In the genomic region with DNA sequence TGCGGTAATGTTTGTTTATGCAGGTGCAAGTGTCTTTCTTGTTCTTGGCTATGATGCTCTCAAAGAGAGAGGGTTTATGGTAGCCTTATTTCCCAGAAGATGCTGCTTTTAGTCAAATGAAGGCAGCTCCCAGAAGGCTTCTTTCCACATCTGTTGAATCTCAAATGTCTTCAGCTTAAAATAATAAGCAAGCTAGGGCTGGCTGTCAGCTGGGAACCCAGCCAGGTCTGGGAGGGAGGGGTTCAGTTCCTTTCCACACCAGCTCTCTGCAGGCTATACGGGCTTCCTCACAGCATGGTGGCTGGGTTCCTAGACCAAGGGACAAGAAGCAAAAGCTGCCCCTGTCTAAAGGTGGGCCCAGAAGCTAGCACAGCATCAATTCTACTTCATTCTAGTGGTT, we compare ENCODE assay signal across 19 cellular contexts. TPM values are rescaled to one million over a fixed set of nuclear protein-coding genes. Genes with fewer than 3 reads are reported as not detected.
DNase-seq lines count a peak whose midpoint lies in the region; ATAC-seq and TF ChIP-seq lines count a peak whose summit lies in the region.
"Had no signal": no experiment of that assay in that cellular context is flagged by ENCODE, and none has a peak within 500 bp of the region (broad histone marks: within the 10 kb centered on the region; RNA-seq: fewer than 3 reads in every experiment).

No MANE protein-coding gene starts in this region.

- WGBS in SK-N-SH (ENCODE audit: low lambda C conversion rate), result 33% methylated on average over 2 of the region's 2 CpGs
- 71% methylated on average over 2 of the region's 2 CpGs for WGBS in hepatocyte (ENCODE audit: low lambda C conversion rate, missing lambda C conversion rate)

- H3K4me3 ChIP-seq in cardiac muscle cell (no peak overlapping the region), SK-N-SH (ENCODE audit: low read depth in 2 of 2, low read length in 1 of 2) (no peak overlapping the region), hepatocyte (no peak overlapping the region)
- H3K4me3 ChIP-seq: GM12878, uterus had no signal

- no peaks in the 10 kb centered on the region for H3K27me3 Mint-ChIP-seq in stimulated activated naive CD8-positive, alpha-beta T cell treated with anti-CD3 and anti-CD28 coated beads, Interleukin-15, amount 100 ng/mL, for 72 hours
- H3K27me3 Mint-ChIP-seq: activated CD8-positive, alpha-beta T cell treated with anti-CD3 and anti-CD28 coated beads for 36 hours had no signal

- ATAC-seq in left cardiac atrium, result no peak
- no peak for ATAC-seq in stimulated activated naive CD8-positive, alpha-beta T cell treated with anti-CD3 and anti-CD28 coated beads, Interleukin-15, amount 100 ng/mL, for 72 hours
- ATAC-seq: activated CD8-positive, alpha-beta T cell treated with anti-CD3 and anti-CD28 coated beads for 36 hours; activated naive CD4-positive, alpha-beta T cell treated with anti-CD3 and anti-CD28 coated beads, Interleukin-2, amount 50 U/mL, for 72 hours; GM12878; right cardiac atrium had no signal

- CTCF ChIA-PET in SK-N-SH (lab: Yijun Ruan, JAX), result interaction anchor here (1.3 to 1.4 kb wide), 2 partner anchors 82 to 171 kb away, joined by 3 to 4 read pairs; no protein-coding TSS in a partner anchor

- H2AFZ ChIP-seq in SK-N-SH (ENCODE audit: low read depth) (no peak overlapping the region), hepatocyte (no peak overlapping the region)

- no peaks in the 10 kb centered on the region for H4K20me1 ChIP-seq in SK-N-SH (ENCODE audit: insufficient read depth)
- H4K20me1 ChIP-seq in hepatocyte (ENCODE audit: insufficient read depth, poor library complexity, severe bottlenecking), result no peaks in the 10 kb centered on the region

- peaks cover 23 to 40% of the 10 kb centered on the region in 2 donors for H3K9me3 Mint-ChIP-seq in stimulated activated naive CD8-positive, alpha-beta T cell treated with anti-CD3 and anti-CD28 coated beads, Interleukin-15, amount 100 ng/mL, for 72 hours

- peaks cover 6% of the 10 kb centered on the region for H3K4me1 ChIP-seq in cardiac muscle cell (ENCODE audit: low read depth)
- no peaks in the 10 kb centered on the region; a peak in 1 of 4 replicates for H3K4me1 ChIP-seq in SK-N-SH (ENCODE audit: control insufficient read depth in 1 of 2, insufficient read depth in 2 of 2, low read depth in 1 of 2, low read length in 1 of 2)
- H3K4me1 ChIP-seq in hepatocyte (ENCODE audit: insufficient read depth), result no peaks in the 10 kb centered on the region
- H3K4me1 ChIP-seq: uterus had no signal

- TF ChIP-seq CTCF in cardiac muscle cell (IDR thresholded peaks at IDR 0.05; ENCODE audit: low read depth, low read length) (no peak), SK-N-SH (IDR thresholded peaks at IDR 0.05) (no peak), hepatocyte (IDR thresholded peaks at IDR 0.05; ENCODE audit: poor library complexity) (no peak)

- H3K9me3 ChIP-seq in cardiac muscle cell (ENCODE audit: low read depth) (no peaks in the 10 kb centered on the region), SK-N-SH (no peaks in the 10 kb centered on the region), hepatocyte (ENCODE audit: low read depth) (peaks cover 8% of the 10 kb centered on the region)

- TF ChIP-seq RAD21 in SK-N-SH (IDR thresholded peaks at IDR 0.05; ENCODE audit: low read length), result no peak

- intact Hi-C loops in left cardiac atrium (cut with DNase I), result loop anchor here in 1 of 2 donors (5.0 kb wide), 1 partner anchor 44 kb away; no protein-coding TSS in a partner anchor

- H3K36me3 ChIP-seq in cardiac muscle cell (no peaks in the 10 kb centered on the region), SK-N-SH (replicated peaks in 1 of 2; ENCODE audit: control insufficient read depth in 1 of 2, insufficient read depth in 2 of 2, low read length in 1 of 2) (no peaks in the 10 kb centered on the region), hepatocyte (replicated peaks; ENCODE audit: insufficient read depth, low read depth) (no peaks in the 10 kb centered on the region)
- H3K36me3 ChIP-seq: uterus had no signal

- H3K27ac Mint-ChIP-seq in stimulated activated naive CD8-positive, alpha-beta T cell treated with anti-CD3 and anti-CD28 coated beads, Interleukin-15, amount 100 ng/mL, for 72 hours, result no peak overlapping the region
- H3K27ac Mint-ChIP-seq: activated CD8-positive, alpha-beta T cell treated with anti-CD3 and anti-CD28 coated beads for 36 hours had no signal

- no peaks in the 10 kb centered on the region for H3K27me3 ChIP-seq in cardiac muscle cell
- no peaks in the 10 kb centered on the region for H3K27me3 ChIP-seq in SK-N-SH (ENCODE audit: insufficient read depth)
- H3K27me3 ChIP-seq in hepatocyte, result no peaks in the 10 kb centered on the region
- H3K27me3 ChIP-seq: uterus had no signal

- no peaks in the 10 kb centered on the region for H3F3A ChIP-seq in SK-N-SH (replicated peaks; ENCODE audit: insufficient read depth)

- no peak overlapping the region for H3K9ac ChIP-seq in SK-N-SH

- H3K79me2 ChIP-seq in SK-N-SH (ENCODE audit: insufficient read depth) (no peaks in the 10 kb centered on the region), hepatocyte (no peaks in the 10 kb centered on the region)

- POLR2A ChIA-PET in SK-N-SH (lab: Yijun Ruan, JAX), result no interaction called here

- peaks cover 15% of the 10 kb centered on the region for H3K4me1 Mint-ChIP-seq in stimulated activated naive CD8-positive, alpha-beta T cell treated with anti-CD3 and anti-CD28 coated beads, Interleukin-15, amount 100 ng/mL, for 72 hours

- TF ChIP-seq EP300 in SK-N-SH (IDR thresholded peaks at IDR 0.05; ENCODE audit: borderline replicate concordance in 1 of 2, low read depth in 1 of 2, low read length in 1 of 2), result no peak

- no peaks in the 10 kb centered on the region for H3K9me2 ChIP-seq in SK-N-SH
- H3K9me2 ChIP-seq in hepatocyte (replicated peaks; ENCODE audit: insufficient read depth), result no peaks in the 10 kb centered on the region

- H3K27ac ChIP-seq in cardiac muscle cell, result peak overlapping the region; percentile 71
- no peak overlapping the region for H3K27ac ChIP-seq in SK-N-SH (ENCODE audit: low read depth in 2 of 2, low read length in 1 of 2)
- H3K27ac ChIP-seq in hepatocyte, result no peak overlapping the region
- H3K27ac ChIP-seq: uterus had no signal

- no peak overlapping the region for H3K4me3 Mint-ChIP-seq in stimulated activated naive CD8-positive, alpha-beta T cell treated with anti-CD3 and anti-CD28 coated beads, Interleukin-15, amount 100 ng/mL, for 72 hours
- H3K4me3 Mint-ChIP-seq: activated CD8-positive, alpha-beta T cell treated with anti-CD3 and anti-CD28 coated beads for 36 hours had no signal

- DNase-seq in cardiac muscle cell (ENCODE audit: low read depth in 1 of 2, low spot score in 1 of 2), result peak; percentile 25 to 52
- no peak for DNase-seq in left cardiac atrium
- peak; percentile 46 for DNase-seq in SK-N-SH
- DNase-seq in hepatocyte (ENCODE audit: low spot score), result peak; percentile 38
- no peak for DNase-seq in NCI-H2081 (lab: John Stamatoyannopoulos, UW)
- DNase-seq in HT-29 (ENCODE audit: low spot score), result no peak
- no peak for DNase-seq in stimulated activated naive CD8-positive, alpha-beta T cell treated with anti-CD3 and anti-CD28 coated beads, Interleukin-15, amount 100 ng/mL, for 72 hours
- no peak for DNase-seq in NCI-H748 treated with DMSO at 0.1 percent for 48 hours (lab: John Stamatoyannopoulos, UW)
- DNase-seq: activated CD4-positive, CD25-positive, alpha-beta regulatory T cell; activated CD8-positive, alpha-beta T cell treated with anti-CD3 and anti-CD28 coated beads for 36 hours; dermis blood vessel endothelial cell; DMS153; NCI-H187; NK-92 treated with Interleukin-12 subunit alpha and Interleukin-12 subunit beta, amount 100 ng/mL, for 24 hours; occipital lobe; right cardiac atrium; uterus had no signal

- H3K4me2 ChIP-seq in SK-N-SH, result no peak overlapping the region
- H3K4me2 ChIP-seq in hepatocyte, result no peak overlapping the region

TF ChIP-seq in SK-N-SH, 30 proteins besides CTCF, POLR2A, EP300 and RAD21 (continues in another document):
- TF ChIP-seq GABPA (IDR thresholded peaks at IDR 0.05; ENCODE audit: low read depth) (no peak), MEF2A (IDR thresholded peaks at IDR 0.05; ENCODE audit: borderline replicate concordance, low read depth) (no peak), USF2 (IDR thresholded peaks at IDR 0.05; ENCODE audit: borderline replicate concordance, low read depth, low read length) (no peak), RCOR1 (IDR thresholded peaks at IDR 0.05; ENCODE audit: low read length) (no peak), MXI1 (IDR thresholded peaks at IDR 0.05; ENCODE audit: low read depth, low read length) (no peak), RXRA (IDR thresholded peaks at IDR 0.05; ENCODE audit: borderline replicate concordance, low read depth) (no peak), SIN3A (IDR thresholded peaks at IDR 0.05; ENCODE audit: borderline replicate concordance, low read depth, low read length) (no peak), USF1 (IDR thresholded peaks at IDR 0.05; ENCODE audit: borderline replicate concordance, low read depth) (no peak), EZH2phosphoT487 (IDR thresholded peaks at IDR 0.05; ENCODE audit: borderline replicate concordance, low read depth) (no peak), ELF1 (IDR thresholded peaks at IDR 0.05) (no peak)
- TF ChIP-seq, protein P1, sequence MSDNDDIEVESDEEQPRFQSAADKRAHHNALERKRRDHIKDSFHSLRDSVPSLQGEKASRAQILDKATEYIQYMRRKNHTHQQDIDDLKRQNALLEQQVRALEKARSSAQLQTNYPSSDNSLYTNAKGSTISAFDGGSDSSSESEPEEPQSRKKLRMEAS (IDR thresholded peaks at IDR 0.05; ENCODE audit: low read depth), result no peak

RNA-seq across cellular contexts. Expression of gene ATF7IP2, which starts 47.4 kb away (rescaled TPM):
- total RNA-seq in cardiac muscle cell (26.0 and 29.6 TPM in 2 replicates), left cardiac atrium (10 to 100 TPM; 24.8 to 28.9 TPM), hepatocyte (54.5 and 68.7 TPM in 2 replicates)
- polyA plus RNA-seq in cardiac muscle cell (59.4 and 93.5 TPM in 2 replicates), SK-N-SH (2012; rRNA removed) (0.28 and 0.35 TPM in 2 replicates), hepatocyte (49.1 and 58.3 TPM in 2 replicates)
- polyA plus RNA-seq in SK-N-SH (2012; cell fraction: cytosol; rRNA removed), result 0.55 and 0.58 TPM in 2 replicates
- polyA plus RNA-seq in SK-N-SH (2012; cell fraction: nucleus; rRNA removed), result 0.17 and 0.31 TPM in 2 replicates
- 0.41 and 1.8 TPM in 2 replicates for total RNA-seq in HT-29 (2014; rRNA removed; shearing (Covaris generic))

Comparison
In these comparisons a context has a peak if more than half of its experiments do, and no peak if none do; other contexts are left out.
1. DNase-seq: peak in cardiac muscle cell (2 of 2), SK-N-SH (single experiment) and hepatocyte (single experiment); none in left cardiac atrium (single experiment), NCI-H2081 (0 of 2), HT-29 (single experiment), stimulated activated naive CD8-positive, alpha-beta T cell treated with anti-CD3 and anti-CD28 coated beads, Interleukin-15, amount 100 ng/mL, for 72 hours (0 of 2) and NCI-H748 treated with DMSO at 0.1 percent for 48 hours (single experiment).